Comparison of ENCODE assay signal across 2 cellular contexts in the genomic region with DNA sequence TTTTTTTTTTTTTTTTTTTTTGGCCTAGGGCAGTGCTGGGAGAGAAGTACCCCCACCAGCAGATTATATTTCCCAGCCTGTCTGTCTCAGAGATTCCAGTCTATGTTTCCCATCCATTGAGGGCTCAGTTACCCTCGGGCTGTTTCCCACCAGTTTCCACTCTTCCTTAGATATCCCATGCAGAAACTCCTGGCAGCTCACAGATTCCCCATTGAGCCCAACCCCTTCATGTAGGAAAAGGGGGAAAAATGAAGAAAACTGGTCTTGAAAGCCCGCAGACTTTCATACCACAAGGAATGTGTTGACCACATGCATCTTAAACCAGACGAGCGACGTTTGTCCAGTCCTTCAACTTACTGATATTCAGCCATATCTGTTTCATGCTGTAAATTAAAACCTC.
TF ChIP-seq lines count a peak whose summit lies in the region.

No MANE protein-coding gene starts in this region.

TF ChIP-seq in HEK293T, 16 proteins besides CTCF, POLR2A, EP300 and RAD21:
- TF ChIP-seq, protein P1, sequence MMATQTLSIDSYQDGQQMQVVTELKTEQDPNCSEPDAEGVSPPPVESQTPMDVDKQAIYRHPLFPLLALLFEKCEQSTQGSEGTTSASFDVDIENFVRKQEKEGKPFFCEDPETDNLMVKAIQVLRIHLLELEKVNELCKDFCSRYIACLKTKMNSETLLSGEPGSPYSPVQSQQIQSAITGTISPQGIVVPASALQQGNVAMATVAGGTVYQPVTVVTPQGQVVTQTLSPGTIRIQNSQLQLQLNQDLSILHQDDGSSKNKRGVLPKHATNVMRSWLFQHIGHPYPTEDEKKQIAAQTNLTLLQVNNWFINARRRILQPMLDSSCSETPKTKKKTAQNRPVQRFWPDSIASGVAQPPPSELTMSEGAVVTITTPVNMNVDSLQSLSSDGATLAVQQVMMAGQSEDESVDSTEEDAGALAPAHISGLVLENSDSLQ (IDR thresholded peaks at IDR 0.05): no peak
- TF ChIP-seq SP1 (IDR thresholded peaks at IDR 0.05): no peak
- TF ChIP-seq ARNT (IDR thresholded peaks at IDR 0.05): no peak
- TF ChIP-seq NFRKB (IDR thresholded peaks at IDR 0.05): no peak
- TF ChIP-seq L3MBTL2 (conservative IDR thresholded peaks at IDR 0.05): no peak
- no peak for TF ChIP-seq FOXK2 (IDR thresholded peaks at IDR 0.05)
- TF ChIP-seq HDGF (IDR thresholded peaks at IDR 0.05; ENCODE audit: borderline replicate concordance): no peak
- no peak for TF ChIP-seq ZNF384 (IDR thresholded peaks at IDR 0.05)
- no peak for TF ChIP-seq SUZ12 (IDR thresholded peaks at IDR 0.05)
- TF ChIP-seq CTBP1 (IDR thresholded peaks at IDR 0.05; ENCODE audit: borderline replicate concordance): no peak
- TF ChIP-seq LEF1 (IDR thresholded peaks at IDR 0.05; ENCODE audit: borderline replicate concordance): no peak

TF ChIP-seq in H1, 55 proteins besides CTCF, POLR2A, EP300 and RAD21:
- no peak for TF ChIP-seq RNF2 (IDR thresholded peaks at IDR 0.05; ENCODE audit: borderline replicate concordance, low read depth, low read length, missing control alignments, poor library complexity, severe bottlenecking)
- TF ChIP-seq SIRT6 (IDR thresholded peaks at IDR 0.05; ENCODE audit: low read length): no peak
- no peak for TF ChIP-seq SUZ12 (IDR thresholded peaks at IDR 0.05; ENCODE audit: low read length)
- no peak for TF ChIP-seq BACH1 (IDR thresholded peaks at IDR 0.05; ENCODE audit: low read length)
- no peak for TF ChIP-seq EZH2 (IDR thresholded peaks at IDR 0.05; ENCODE audit: low read depth, low read length, severe bottlenecking)
TF ChIP-seq in H1: peak in this region for 0.
